In the genomic region with DNA sequence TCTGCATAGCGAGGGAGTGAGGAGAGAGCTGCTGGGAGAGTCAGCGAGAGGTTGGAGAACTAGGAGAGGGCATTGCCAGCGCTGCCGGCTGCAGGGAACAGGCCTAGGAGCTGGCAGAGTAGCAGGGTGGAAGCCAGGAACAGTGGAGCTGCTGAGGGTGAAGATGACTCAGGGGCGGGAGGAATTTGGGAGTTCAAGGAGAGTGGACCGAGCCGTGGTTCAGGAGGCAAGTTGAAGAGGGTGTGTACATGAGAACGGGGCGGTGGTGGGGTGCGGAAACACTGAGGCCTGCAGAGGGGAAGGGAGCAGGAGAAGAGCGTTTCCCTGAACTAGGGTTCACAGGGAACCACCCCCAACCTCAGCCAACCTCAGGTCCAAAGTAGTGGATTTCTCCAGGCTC, we compare ENCODE assay signal across 1 cellular context.
TF ChIP-seq lines count a peak whose summit lies in the region.

No MANE protein-coding gene starts in this region.

TF ChIP-seq in SK-N-SH, 30 proteins besides CTCF, POLR2A, EP300 and RAD21:
- TF ChIP-seq MXI1 (IDR thresholded peaks at IDR 0.05; ENCODE audit: low read depth, low read length) (no peak), TAF1 (IDR thresholded peaks at IDR 0.05; ENCODE audit: borderline replicate concordance, low read depth, low read length) (no peak), FOSL2 (IDR thresholded peaks at IDR 0.05; ENCODE audit: borderline replicate concordance, low read depth) (no peak), ZBTB33 (IDR thresholded peaks at IDR 0.05; ENCODE audit: borderline replicate concordance, low read depth) (no peak), NRF1 (IDR thresholded peaks at IDR 0.05; ENCODE audit: low read depth, low read length) (no peak), RXRA (IDR thresholded peaks at IDR 0.05; ENCODE audit: borderline replicate concordance, low read depth) (no peak), EZH2phosphoT487 (IDR thresholded peaks at IDR 0.05; ENCODE audit: borderline replicate concordance, low read depth) (no peak), MEF2A (IDR thresholded peaks at IDR 0.05; ENCODE audit: borderline replicate concordance, low read depth) (no peak), TCF12 (IDR thresholded peaks at IDR 0.05) (no peak), RFX5 (IDR thresholded peaks at IDR 0.05; ENCODE audit: low read length) (no peak), ELF1 (IDR thresholded peaks at IDR 0.05) (no peak), NFIC (IDR thresholded peaks at IDR 0.05; ENCODE audit: borderline replicate concordance) (no peak)
- TF ChIP-seq, protein P1, sequence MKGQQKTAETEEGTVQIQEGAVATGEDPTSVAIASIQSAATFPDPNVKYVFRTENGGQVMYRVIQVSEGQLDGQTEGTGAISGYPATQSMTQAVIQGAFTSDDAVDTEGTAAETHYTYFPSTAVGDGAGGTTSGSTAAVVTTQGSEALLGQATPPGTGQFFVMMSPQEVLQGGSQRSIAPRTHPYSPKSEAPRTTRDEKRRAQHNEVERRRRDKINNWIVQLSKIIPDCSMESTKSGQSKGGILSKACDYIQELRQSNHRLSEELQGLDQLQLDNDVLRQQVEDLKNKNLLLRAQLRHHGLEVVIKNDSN (IDR thresholded peaks at IDR 0.05; ENCODE audit: borderline replicate concordance, low read depth) = no peak
TF ChIP-seq in SK-N-SH: peak in this region for 0.
